8 cellular contexts compared by ENCODE assay signal in the genomic region with DNA sequence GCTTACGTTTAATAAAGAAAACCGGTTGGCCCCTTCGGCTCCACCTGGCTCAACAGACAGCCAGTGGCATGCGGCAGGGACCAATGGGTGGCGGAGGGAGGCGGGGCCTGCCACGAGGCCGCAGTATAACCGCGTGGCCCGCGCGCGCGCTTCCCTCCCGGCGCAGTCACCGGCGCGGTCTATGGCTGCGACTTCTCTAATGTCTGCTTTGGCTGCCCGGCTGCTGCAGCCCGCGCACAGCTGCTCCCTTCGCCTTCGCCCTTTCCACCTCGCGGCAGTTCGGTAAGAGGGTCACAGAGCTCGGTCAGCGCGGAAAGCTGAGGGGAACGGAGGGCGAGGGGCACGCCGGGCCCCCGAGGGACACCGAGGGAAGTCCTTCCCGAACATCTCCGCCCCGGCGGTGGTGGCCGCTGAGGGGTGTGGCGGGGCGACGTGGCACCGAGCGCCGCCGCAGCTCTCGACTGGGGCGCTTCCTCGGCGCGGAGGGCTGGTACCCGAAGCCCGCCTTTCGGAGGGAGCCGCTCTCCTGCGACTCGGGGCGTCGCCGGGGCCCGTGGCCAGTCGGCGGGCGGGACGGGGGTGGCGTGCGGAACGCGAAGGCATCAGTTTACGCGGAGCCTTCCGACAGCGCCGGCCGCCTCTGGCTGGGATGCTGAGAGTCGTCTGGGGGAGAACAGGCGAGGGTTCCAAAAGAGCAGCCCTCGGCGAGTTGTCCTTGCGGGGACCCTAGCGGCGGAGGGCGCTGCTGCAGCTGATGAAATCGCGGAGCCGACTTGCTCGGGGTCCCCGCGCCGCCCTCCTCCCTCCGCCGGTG. TPM values are rescaled to one million over a fixed set of nuclear protein-coding genes. Genes with fewer than 3 reads are reported as not detected.
DNase-seq lines count a peak whose midpoint lies in the region; ATAC-seq and TF ChIP-seq lines count a peak whose summit lies in the region.

A gene (plus strand): TSS at position 155 of the 814 bp plus-strand sequence. CDS start 27 bp downstream, at position 182.

- DNase-seq in NCI-H526 (lab: John Stamatoyannopoulos, UW) (peak; percentile 98 to 99), coronary artery (ENCODE audit: low spot score) (peak; percentile 95), left lobe of liver (ENCODE audit: low spot score) (peak; percentile 71)
- peak; percentile 95 for DNase-seq in activated CD4-positive, alpha-beta T cell treated with anti-CD3 and anti-CD28 coated beads for 48 hours
- DNase-seq in stimulated activated CD4-positive, alpha-beta T cell treated with anti-CD3 and anti-CD28 coated beads, Interleukin-2, amount 100 ng/mL, for 4 hours (ENCODE audit: low read depth), result peak; percentile 89

- peak within 1 kb of the TSS; percentile 87 to 99 (median 98) for H3K27ac ChIP-seq in BLaER1 treated with 17β-estradiol and CSF1 and Interleukin-3, amounts not matched to agents 10 nM and 100 nM
- peak within 1 kb of the TSS; percentile 94 to 95 for H3K27ac ChIP-seq in coronary artery

- peaks cover 16 to 36% (median 27%) of the 10 kb centered on the region in 11 experiments; a peak in 21 of 22 replicates for H3K36me3 ChIP-seq in BLaER1 treated with 17β-estradiol and CSF1 and Interleukin-3, amounts not matched to agents 10 nM and 100 nM

- peak; percentile 93 for ATAC-seq in GM19324 (IDR thresholded peaks at IDR 0.05; ENCODE audit: low FRiP score, unreplicated experiment)
- ATAC-seq in HG03469 (IDR thresholded peaks at IDR 0.05; ENCODE audit: unreplicated experiment), result peak; percentile 69
- peak; percentile 93 for ATAC-seq in left lobe of liver

- peaks cover 24 to 50% (median 38%) of the 10 kb centered on the region in 10 experiments for H3K4me1 ChIP-seq in BLaER1 treated with 17β-estradiol and CSF1 and Interleukin-3, amounts not matched to agents 10 nM and 100 nM

- H4K20me1 ChIP-seq in BLaER1 treated with 17β-estradiol and CSF1 and Interleukin-3, amounts not matched to agents 10 nM and 100 nM, result peaks cover 44 to 47% (median 46%) of the 10 kb centered on the region in 11 experiments

- H3K9ac ChIP-seq in BLaER1 treated with 17β-estradiol and CSF1 and Interleukin-3, amounts not matched to agents 10 nM and 100 nM, result peak within 1 kb of the TSS; percentile 93 to 99 (median 97)

- H3K4me2 ChIP-seq in BLaER1 treated with 17β-estradiol and CSF1 and Interleukin-3, amounts not matched to agents 10 nM and 100 nM, result peak within 1 kb of the TSS; percentile 84 to 98 (median 93)

- H3K27me3 ChIP-seq in BLaER1 treated with 17β-estradiol and CSF1 and Interleukin-3, amounts not matched to agents 10 nM and 100 nM, result no peaks in the 10 kb centered on the region

- no peaks in the 10 kb centered on the region for H3K9me3 ChIP-seq in BLaER1 treated with 17β-estradiol and CSF1 and Interleukin-3, amounts not matched to agents 10 nM and 100 nM (replicated peaks in 1 of 11)

- TF ChIP-seq CTCF in coronary artery (IDR thresholded peaks at IDR 0.05), result peak; percentile 90

- H3K4me3 ChIP-seq in BLaER1 treated with 17β-estradiol and CSF1 and Interleukin-3, amounts not matched to agents 10 nM and 100 nM, result peak within 1 kb of the TSS; percentile 74 to 92 (median 80)
- peak within 1 kb of the TSS; percentile 76 for H3K4me3 ChIP-seq in coronary artery

RNA-seq across cellular contexts. Expression of the gene that starts here (rescaled TPM):
- total RNA-seq in left lobe of liver, result 1.7 TPM

Comparison
In these comparisons a context has a peak if more than half of its experiments do, and no peak if none do; other contexts are left out.
1. Peak in every context shown above with its lines: DNase-seq, ATAC-seq, H3K4me3 ChIP-seq and H3K27ac ChIP-seq.